In the genomic region with DNA sequence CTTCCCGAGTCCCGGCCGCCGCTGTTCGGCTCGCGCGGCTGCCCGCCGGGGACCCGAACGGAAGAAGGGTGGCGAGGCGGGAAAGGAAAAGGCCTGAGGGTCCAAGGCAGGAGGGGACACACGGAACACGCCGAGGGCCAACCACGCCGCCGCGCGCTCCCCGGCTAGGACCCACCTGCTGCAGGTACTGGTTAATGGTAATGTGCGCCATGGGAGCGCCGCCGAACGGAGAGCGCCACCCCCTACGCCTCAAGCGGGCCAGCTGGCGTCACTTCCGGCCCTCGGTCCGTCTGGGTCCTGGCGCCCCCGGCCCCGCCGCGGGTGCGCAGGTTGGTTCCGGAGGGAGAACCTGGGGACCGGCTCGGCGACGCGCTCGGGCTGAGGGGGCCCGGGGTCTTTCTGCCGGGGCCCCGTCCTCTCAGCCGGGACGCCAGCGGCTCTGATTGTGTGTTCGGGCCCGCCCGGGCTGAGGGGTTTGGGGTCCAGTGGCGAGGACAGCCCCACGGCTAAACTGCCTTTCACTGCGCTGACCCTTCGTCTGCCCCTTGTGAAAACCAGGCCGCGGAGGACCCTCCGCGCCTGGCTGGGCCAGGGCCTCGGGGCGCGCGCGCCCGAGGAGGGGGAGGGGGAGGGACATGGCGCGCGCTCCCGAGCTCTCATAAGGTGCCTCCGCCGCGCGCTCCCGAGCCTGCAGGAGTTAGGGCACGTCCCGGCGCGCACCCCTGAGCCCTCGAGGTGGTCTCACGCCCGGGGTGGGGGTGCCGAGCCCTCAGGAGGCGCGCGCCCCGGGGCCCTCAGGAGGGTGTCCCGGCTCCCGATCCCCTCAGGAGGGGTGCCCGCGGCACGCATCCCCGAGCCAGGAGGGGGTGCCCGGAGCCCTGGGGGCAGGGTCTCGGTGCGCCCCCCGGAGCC, we compare ENCODE assay signal across 8 cellular contexts. TPM values are rescaled to one million over a fixed set of nuclear protein-coding genes. Genes with fewer than 3 reads are reported as not detected.
DNase-seq lines count a peak whose midpoint lies in the region; ATAC-seq and TF ChIP-seq lines count a peak whose summit lies in the region.

A gene (minus strand): TSS at position 246 of the 912 bp plus-strand sequence. CDS start 35 bp downstream, at position 211.

- 0 out of 3 replicates have a peak, but pooled peaks have one; percentile 5 for TF ChIP-seq CTCF in GM12872 (IDR thresholded peaks at IDR 0.05; ENCODE audit: insufficient read depth, low read depth, low read length)
- TF ChIP-seq CTCF in type B pancreatic cell (conservative IDR thresholded peaks at IDR 0.05): no peak

- H3K4me3 Mint-ChIP-seq in type B pancreatic cell: peak within 1 kb of the TSS; percentile 92

- peaks cover 35% of the 10 kb centered on the region for H3K4me1 Mint-ChIP-seq in type B pancreatic cell (ENCODE audit: unreplicated experiment)

- peaks cover 51% of the 10 kb centered on the region for H3K4me1 ChIP-seq in adipocyte (ENCODE audit: control insufficient read depth, insufficient read depth, low read length)

- H3K36me3 Mint-ChIP-seq in type B pancreatic cell: peaks cover 11% of the 10 kb centered on the region

- H3K9me3 ChIP-seq in adipocyte (ENCODE audit: control insufficient read depth, low read length): no peaks in the 10 kb centered on the region

- H3K36me3 ChIP-seq in adipocyte (ENCODE audit: control insufficient read depth, insufficient read depth, low read length, severe bottlenecking): peaks cover 14% of the 10 kb centered on the region

- H3K9ac ChIP-seq in adipocyte (ENCODE audit: low read length): peak within 1 kb of the TSS; percentile 98

- intact Hi-C loops in cardiac septum (cut with DNase I): loop anchor here (2.0 kb wide), 1 partner anchor 56 kb away; no protein-coding TSS in a partner anchor
- intact Hi-C loops in posterior cingulate gyrus (cut with DNase I): loop anchor here (2.0 to 10.0 kb wide), 3 partner anchors 88 to 286 kb away; a partner anchor contains a TSS

- no peaks in the 10 kb centered on the region for H3K9me3 Mint-ChIP-seq in type B pancreatic cell

- H3K4me3 ChIP-seq in adipocyte (ENCODE audit: low read length): peak within 1 kb of the TSS; percentile 83

- ATAC-seq in HG02642 (IDR thresholded peaks at IDR 0.05; ENCODE audit: poor library complexity, unreplicated experiment): peak; percentile 80

- no peaks in the 10 kb centered on the region for H3K27me3 Mint-ChIP-seq in type B pancreatic cell

- DNase-seq in NCI-H128 (lab: John Stamatoyannopoulos, UW; ENCODE audit: unreplicated experiment): peak; percentile 66
- peak; percentile 86 for DNase-seq in T follicular helper cell (ENCODE audit: low read depth)
- DNase-seq in adipocyte (ENCODE audit: low read depth): peak; percentile 95
- peak; percentile 94 for DNase-seq in cardiac septum (ENCODE audit: low spot score)
- peak; percentile 81 to 98 (median 88) for DNase-seq in posterior cingulate gyrus
- DNase-seq in type B pancreatic cell (ENCODE audit: extremely low spot score, unreplicated experiment): peak; percentile 92

- H3K27ac Mint-ChIP-seq in type B pancreatic cell: peak within 1 kb of the TSS; percentile 91

- no peaks in the 10 kb centered on the region for H3K27me3 ChIP-seq in adipocyte (replicated peaks; ENCODE audit: control insufficient read depth, insufficient read depth, low read length)

RNA-seq across cellular contexts. Expression of the gene that starts here (rescaled TPM):
- total RNA-seq in cardiac septum (47.8 TPM), type B pancreatic cell (ENCODE audit: low replicate concordance) (46.3 and 59.7 TPM in 2 replicates)

Comparison
In these comparisons a context has a peak if more than half of its experiments do, and no peak if none do; other contexts are left out.
1. Peak in every context shown above with its lines: DNase-seq, ATAC-seq and H3K4me3 ChIP-seq.